In the genomic region with DNA sequence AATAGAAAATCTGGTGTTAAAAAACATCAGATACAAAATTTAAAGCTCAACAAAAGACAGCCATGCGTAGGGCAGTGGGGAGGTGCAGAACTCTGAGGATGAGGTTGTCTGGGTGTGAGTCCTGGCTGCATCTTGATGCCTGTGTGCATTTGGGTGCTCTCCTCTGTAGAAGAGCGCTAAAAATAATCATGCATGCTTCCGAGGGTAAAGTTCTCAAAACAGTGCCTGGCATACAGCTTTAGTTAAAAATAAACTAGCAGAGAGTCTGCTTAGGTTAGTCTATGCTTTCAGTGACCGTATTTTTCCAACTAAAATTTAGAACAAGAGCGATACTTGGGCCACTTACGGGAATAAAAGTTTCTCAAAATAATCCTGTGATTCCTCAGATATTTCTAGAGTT, we compare ENCODE assay signal across 2 cellular contexts.
TF ChIP-seq lines count a peak whose summit lies in the region.

No MANE protein-coding gene starts in this region.

TF ChIP-seq in IMR-90, 13 proteins besides CTCF, POLR2A, EP300 and RAD21:
- TF ChIP-seq RCOR1 (IDR thresholded peaks at IDR 0.05; ENCODE audit: insufficient replicate concordance, low read length), result no peak
- TF ChIP-seq, protein P1, sequence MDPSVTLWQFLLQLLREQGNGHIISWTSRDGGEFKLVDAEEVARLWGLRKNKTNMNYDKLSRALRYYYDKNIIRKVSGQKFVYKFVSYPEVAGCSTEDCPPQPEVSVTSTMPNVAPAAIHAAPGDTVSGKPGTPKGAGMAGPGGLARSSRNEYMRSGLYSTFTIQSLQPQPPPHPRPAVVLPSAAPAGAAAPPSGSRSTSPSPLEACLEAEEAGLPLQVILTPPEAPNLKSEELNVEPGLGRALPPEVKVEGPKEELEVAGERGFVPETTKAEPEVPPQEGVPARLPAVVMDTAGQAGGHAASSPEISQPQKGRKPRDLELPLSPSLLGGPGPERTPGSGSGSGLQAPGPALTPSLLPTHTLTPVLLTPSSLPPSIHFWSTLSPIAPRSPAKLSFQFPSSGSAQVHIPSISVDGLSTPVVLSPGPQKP (IDR thresholded peaks at IDR 0.05; ENCODE audit: borderline replicate concordance, low read depth, low read length), result no peak
- TF ChIP-seq MAZ (IDR thresholded peaks at IDR 0.05; ENCODE audit: borderline replicate concordance, low read depth, low read length), result no peak
- no peak for TF ChIP-seq CHD1 (IDR thresholded peaks at IDR 0.05; ENCODE audit: low read depth, low read length)
- TF ChIP-seq MAFK (IDR thresholded peaks at IDR 0.05; ENCODE audit: low read depth, low read length), result no peak
- TF ChIP-seq, protein P2, sequence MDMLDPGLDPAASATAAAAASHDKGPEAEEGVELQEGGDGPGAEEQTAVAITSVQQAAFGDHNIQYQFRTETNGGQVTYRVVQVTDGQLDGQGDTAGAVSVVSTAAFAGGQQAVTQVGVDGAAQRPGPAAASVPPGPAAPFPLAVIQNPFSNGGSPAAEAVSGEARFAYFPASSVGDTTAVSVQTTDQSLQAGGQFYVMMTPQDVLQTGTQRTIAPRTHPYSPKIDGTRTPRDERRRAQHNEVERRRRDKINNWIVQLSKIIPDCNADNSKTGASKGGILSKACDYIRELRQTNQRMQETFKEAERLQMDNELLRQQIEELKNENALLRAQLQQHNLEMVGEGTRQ (IDR thresholded peaks at IDR 0.05; ENCODE audit: low read depth, low read length), result no peak
- no peak for TF ChIP-seq CEBPB (IDR thresholded peaks at IDR 0.05; ENCODE audit: low read depth, low read length)
- TF ChIP-seq RFX5 (IDR thresholded peaks at IDR 0.05; ENCODE audit: low read depth, low read length), result no peak
- no peak for TF ChIP-seq FOS (IDR thresholded peaks at IDR 0.05; ENCODE audit: low read depth, low read length)
- TF ChIP-seq NFE2L2 (IDR thresholded peaks at IDR 0.05; ENCODE audit: low read depth, low read length), result no peak
- no peak for TF ChIP-seq SMC3 (IDR thresholded peaks at IDR 0.05; ENCODE audit: low read depth, low read length)
- no peak for TF ChIP-seq MXI1 (IDR thresholded peaks at IDR 0.05; ENCODE audit: borderline replicate concordance, low read depth, low read length)
TF ChIP-seq in IMR-90: peak in this region for 0.

TF ChIP-seq in HepG2, 621 proteins besides CTCF, POLR2A, EP300 and RAD21:
- 0 out of 2 replicates have a peak, but pooled peaks have one; percentile 47 for TF ChIP-seq ZNF205 (CRISPR knock-in tag; IDR thresholded peaks at IDR 0.05)
- TF ChIP-seq, protein P3, sequence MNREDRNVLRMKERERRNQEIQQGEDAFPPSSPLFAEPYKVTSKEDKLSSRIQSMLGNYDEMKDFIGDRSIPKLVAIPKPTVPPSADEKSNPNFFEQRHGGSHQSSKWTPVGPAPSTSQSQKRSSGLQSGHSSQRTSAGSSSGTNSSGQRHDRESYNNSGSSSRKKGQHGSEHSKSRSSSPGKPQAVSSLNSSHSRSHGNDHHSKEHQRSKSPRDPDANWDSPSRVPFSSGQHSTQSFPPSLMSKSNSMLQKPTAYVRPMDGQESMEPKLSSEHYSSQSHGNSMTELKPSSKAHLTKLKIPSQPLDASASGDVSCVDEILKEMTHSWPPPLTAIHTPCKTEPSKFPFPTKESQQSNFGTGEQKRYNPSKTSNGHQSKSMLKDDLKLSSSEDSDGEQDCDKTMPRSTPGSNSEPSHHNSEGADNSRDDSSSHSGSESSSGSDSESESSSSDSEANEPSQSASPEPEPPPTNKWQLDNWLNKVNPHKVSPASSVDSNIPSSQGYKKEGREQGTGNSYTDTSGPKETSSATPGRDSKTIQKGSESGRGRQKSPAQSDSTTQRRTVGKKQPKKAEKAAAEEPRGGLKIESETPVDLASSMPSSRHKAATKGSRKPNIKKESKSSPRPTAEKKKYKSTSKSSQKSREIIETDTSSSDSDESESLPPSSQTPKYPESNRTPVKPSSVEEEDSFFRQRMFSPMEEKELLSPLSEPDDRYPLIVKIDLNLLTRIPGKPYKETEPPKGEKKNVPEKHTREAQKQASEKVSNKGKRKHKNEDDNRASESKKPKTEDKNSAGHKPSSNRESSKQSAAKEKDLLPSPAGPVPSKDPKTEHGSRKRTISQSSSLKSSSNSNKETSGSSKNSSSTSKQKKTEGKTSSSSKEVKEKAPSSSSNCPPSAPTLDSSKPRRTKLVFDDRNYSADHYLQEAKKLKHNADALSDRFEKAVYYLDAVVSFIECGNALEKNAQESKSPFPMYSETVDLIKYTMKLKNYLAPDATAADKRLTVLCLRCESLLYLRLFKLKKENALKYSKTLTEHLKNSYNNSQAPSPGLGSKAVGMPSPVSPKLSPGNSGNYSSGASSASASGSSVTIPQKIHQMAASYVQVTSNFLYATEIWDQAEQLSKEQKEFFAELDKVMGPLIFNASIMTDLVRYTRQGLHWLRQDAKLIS (CRISPR knock-in tag; IDR thresholded peaks at IDR 0.05), result no peak
TF ChIP-seq in HepG2: peak in this region for 1.
